ENCODE assay signal across 17 cellular contexts in genomic region chr1:61361971-61362370, GRCh38.
A peak's percentile ranks its signal among the peaks of the same experiment; 100 is the strongest.
DNase-seq lines count a peak whose midpoint lies in the region; TF ChIP-seq lines count a peak whose summit lies in the region.
"Had no signal": no experiment of that assay in that cellular context is flagged by ENCODE, and none has a peak within 500 bp of the region (broad histone marks: within the 10 kb centered on the region; RNA-seq: fewer than 3 reads in every experiment).

No MANE protein-coding gene starts in this region.

- H3K27me3 ChIP-seq in A673 (replicated peaks; ENCODE audit: insufficient read depth, low read depth, low read length, poor library complexity): no peaks in the 10 kb centered on the region
- no peaks in the 10 kb centered on the region for H3K27me3 ChIP-seq in prostate gland (replicated peaks; ENCODE audit: insufficient read depth)
- H3K27me3 ChIP-seq: BLaER1 had no signal

- H3K4me1 ChIP-seq in A673 (ENCODE audit: insufficient read depth, low read length, poor library complexity, severe bottlenecking): peaks cover 20% of the 10 kb centered on the region
- no peaks in the 10 kb centered on the region for H3K4me1 ChIP-seq in HEK293 (ENCODE audit: control insufficient read depth, insufficient read depth, low read length)
- H3K4me1 ChIP-seq in prostate gland (replicated peaks): no peaks in the 10 kb centered on the region

- H3K27ac Mint-ChIP-seq in nephron: peak overlapping the region; percentile 92 to 96 (median 93)
- H3K27ac Mint-ChIP-seq: CD4-positive, alpha-beta memory T cell had no signal

- no peak for DNase-seq in A673 (ENCODE audit: low spot score)
- peak; percentile 88 for DNase-seq in NCI-H69 (lab: John Stamatoyannopoulos, UW)
- no peak for DNase-seq in NCI-H2107 treated with DMSO at 0.1 percent for 48 hours (lab: John Stamatoyannopoulos, UW; ENCODE audit: unreplicated experiment)
- no peak for DNase-seq in NCI-H1048 (lab: John Stamatoyannopoulos, UW)
- no peak for DNase-seq in prostate gland (ENCODE audit: low spot score)
- no peak for DNase-seq in nucleus accumbens (lab: John Stamatoyannopoulos, UW)
- DNase-seq: CD4-positive, alpha-beta memory T cell; GOT3; KG1; NCI-H1417 treated with DMSO at 0.1 percent for 48 hours; NCI-H2029; PC-9 had no signal

- no peaks in the 10 kb centered on the region for H3K27me3 Mint-ChIP-seq in nephron (ENCODE audit: low read depth)
- H3K27me3 Mint-ChIP-seq: CD4-positive, alpha-beta memory T cell had no signal

- 100% methylated on average over 1 of the region's 1 CpG for WGBS in prostate gland

- CTCF ChIA-PET in A673 (lab: Charles Lee) (no interaction called here), HEK293 (lab: Yijun Ruan, JAX) (no interaction called here)

- intact Hi-C loops in A673 (cut with micrococcal nuclease; ENCODE audit: unreplicated experiment): no loop called here
- intact Hi-C loops in prostate gland (cut with DNase I): no loop called here

- H3K36me3 ChIP-seq in A673 (ENCODE audit: insufficient read depth, low read length, poor library complexity, severe bottlenecking) (no peaks in the 10 kb centered on the region), HEK293 (ENCODE audit: control insufficient read depth in 2 of 2, insufficient read depth in 1 of 2, low read length in 2 of 2) (peaks cover 4 to 11% of the 10 kb centered on the region in 2 experiments; a peak in 2 of 3 replicates), prostate gland (no peaks in the 10 kb centered on the region)
- H3K36me3 ChIP-seq: BLaER1 had no signal

- POLR2A ChIA-PET in A673 (lab: Charles Lee; ENCODE audit: low non-redundant PET): no interaction called here
- POLR2A ChIA-PET in HEK293 (lab: Yijun Ruan, JAX): no interaction called here

- H3K4me1 Mint-ChIP-seq in nephron: peaks cover 24% of the 10 kb centered on the region
- H3K4me1 Mint-ChIP-seq: CD4-positive, alpha-beta memory T cell had no signal

- no peak overlapping the region for H3K4me3 Mint-ChIP-seq in nephron
- H3K4me3 Mint-ChIP-seq: CD4-positive, alpha-beta memory T cell had no signal

- no peaks in the 10 kb centered on the region for H3K9me3 Mint-ChIP-seq in nephron
- H3K9me3 Mint-ChIP-seq: CD4-positive, alpha-beta memory T cell had no signal

- no peak overlapping the region for H3K4me3 ChIP-seq in A673 (ENCODE audit: low read depth, low read length, poor library complexity, severe bottlenecking)
- no peak overlapping the region for H3K4me3 ChIP-seq in HEK293 (ENCODE audit: low read depth, low read length)
- H3K4me3 ChIP-seq in prostate gland: no peak overlapping the region
- H3K4me3 ChIP-seq: A549, BLaER1, PC-9 had no signal

- TF ChIP-seq CTCF in A673 (conservative IDR thresholded peaks at IDR 0.05; ENCODE audit: low read depth, low read length) (no peak), HEK293 (tag by site-specific recombination; IDR thresholded peaks at IDR 0.05) (no peak), nephron (IDR thresholded peaks at IDR 0.05; ENCODE audit: unreplicated experiment in 3 of 3) (no peak), prostate gland (IDR thresholded peaks at IDR 0.05) (no peak)

- H3K9me3 ChIP-seq in A673 (ENCODE audit: low read depth, low read length, poor library complexity, severe bottlenecking) (no peaks in the 10 kb centered on the region), HEK293 (ENCODE audit: control insufficient read depth, insufficient read depth, low read depth, low read length) (no peaks in the 10 kb centered on the region), prostate gland (no peaks in the 10 kb centered on the region)
- H3K9me3 ChIP-seq: A549, BLaER1 had no signal

- TF ChIP-seq POLR2A in prostate gland (IDR thresholded peaks at IDR 0.05): no peak

- BruUV-seq in A673 (replicated peaks; lab: Mats Ljungman, UMichigan): no TSS peak

- peak overlapping the region; percentile 48 for H3K27ac ChIP-seq in A673 (ENCODE audit: low read depth, low read length, poor library complexity, severe bottlenecking)
- no peak overlapping the region for H3K27ac ChIP-seq in HEK293 (ENCODE audit: extremely low read depth, low read depth, low read length)
- H3K27ac ChIP-seq in prostate gland: no peak overlapping the region
- H3K27ac ChIP-seq: BLaER1, PC-9, RWPE1 had no signal

- H3K36me3 Mint-ChIP-seq in nephron (ENCODE audit: low read depth): peaks cover 32% of the 10 kb centered on the region

TF ChIP-seq in HEK293, 187 proteins besides CTCF, POLR2A, EP300 and RAD21:
- no peak for TF ChIP-seq ZBTB20 (tag by site-specific recombination; IDR thresholded peaks at IDR 0.05)
- TF ChIP-seq GLI2 (tag by site-specific recombination; IDR thresholded peaks at IDR 0.05; ENCODE audit: borderline replicate concordance, low read depth): no peak
- TF ChIP-seq, protein P1, sequence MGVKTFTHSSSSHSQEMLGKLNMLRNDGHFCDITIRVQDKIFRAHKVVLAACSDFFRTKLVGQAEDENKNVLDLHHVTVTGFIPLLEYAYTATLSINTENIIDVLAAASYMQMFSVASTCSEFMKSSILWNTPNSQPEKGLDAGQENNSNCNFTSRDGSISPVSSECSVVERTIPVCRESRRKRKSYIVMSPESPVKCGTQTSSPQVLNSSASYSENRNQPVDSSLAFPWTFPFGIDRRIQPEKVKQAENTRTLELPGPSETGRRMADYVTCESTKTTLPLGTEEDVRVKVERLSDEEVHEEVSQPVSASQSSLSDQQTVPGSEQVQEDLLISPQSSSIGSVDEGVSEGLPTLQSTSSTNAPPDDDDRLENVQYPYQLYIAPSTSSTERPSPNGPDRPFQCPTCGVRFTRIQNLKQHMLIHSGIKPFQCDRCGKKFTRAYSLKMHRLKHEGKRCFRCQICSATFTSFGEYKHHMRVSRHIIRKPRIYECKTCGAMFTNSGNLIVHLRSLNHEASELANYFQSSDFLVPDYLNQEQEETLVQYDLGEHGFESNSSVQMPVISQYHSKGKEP (tag by site-specific recombination; IDR thresholded peaks at IDR 0.05): 0 out of 2 replicates have a peak, but pooled peaks have one; percentile 26
- TF ChIP-seq MZF1 (tag by site-specific recombination; IDR thresholded peaks at IDR 0.05; ENCODE audit: borderline replicate concordance): peak; percentile 91; the same call in 1 of the 2 replicates
TF ChIP-seq in HEK293: peak in this region for 2.
